ENCODE assay signal across 1 cellular context in the genomic region with DNA sequence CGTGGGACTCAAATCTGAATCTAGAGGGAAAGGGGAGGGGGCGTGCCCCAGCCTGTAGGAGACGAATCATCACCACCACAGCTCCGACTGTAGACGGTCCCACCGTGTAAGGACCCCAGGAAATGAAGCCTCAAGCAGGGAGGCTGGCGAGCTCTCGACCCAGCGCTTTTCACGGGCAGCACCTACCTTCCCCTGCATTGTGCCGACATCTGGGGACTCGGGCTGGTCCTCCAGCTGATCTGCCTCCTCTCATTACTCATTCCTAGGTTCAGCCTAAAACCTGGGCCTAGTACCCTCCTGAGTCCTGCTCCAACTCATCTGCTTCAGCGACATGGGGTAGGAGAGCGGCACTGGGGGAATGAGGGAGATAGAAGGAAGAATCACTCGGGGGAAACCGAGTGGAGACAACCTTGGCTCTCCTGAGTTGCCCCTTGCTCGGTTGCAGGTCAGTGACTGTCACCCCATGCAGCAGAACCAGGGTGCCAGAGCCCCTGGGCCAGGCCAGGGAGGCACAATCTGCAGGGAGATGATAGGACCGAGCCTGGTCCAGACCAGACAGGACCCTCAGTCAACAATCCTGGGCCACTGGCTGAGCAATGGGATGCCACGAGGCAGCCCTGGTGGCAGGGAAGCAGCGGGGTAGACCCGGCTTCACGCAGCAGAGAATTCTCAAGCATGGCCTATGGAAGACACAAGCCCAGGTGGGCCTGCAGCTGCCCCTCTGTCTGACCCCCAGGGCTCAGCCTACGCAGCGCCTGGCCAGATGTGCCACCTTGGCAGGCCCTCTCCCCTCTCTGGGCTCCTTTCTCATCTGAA.
TF ChIP-seq lines count a peak whose summit lies in the region.

No MANE protein-coding gene starts in this region.

TF ChIP-seq in GM23338, 12 proteins besides CTCF, POLR2A, EP300 and RAD21 (continued from another document):
- TF ChIP-seq, protein P1, sequence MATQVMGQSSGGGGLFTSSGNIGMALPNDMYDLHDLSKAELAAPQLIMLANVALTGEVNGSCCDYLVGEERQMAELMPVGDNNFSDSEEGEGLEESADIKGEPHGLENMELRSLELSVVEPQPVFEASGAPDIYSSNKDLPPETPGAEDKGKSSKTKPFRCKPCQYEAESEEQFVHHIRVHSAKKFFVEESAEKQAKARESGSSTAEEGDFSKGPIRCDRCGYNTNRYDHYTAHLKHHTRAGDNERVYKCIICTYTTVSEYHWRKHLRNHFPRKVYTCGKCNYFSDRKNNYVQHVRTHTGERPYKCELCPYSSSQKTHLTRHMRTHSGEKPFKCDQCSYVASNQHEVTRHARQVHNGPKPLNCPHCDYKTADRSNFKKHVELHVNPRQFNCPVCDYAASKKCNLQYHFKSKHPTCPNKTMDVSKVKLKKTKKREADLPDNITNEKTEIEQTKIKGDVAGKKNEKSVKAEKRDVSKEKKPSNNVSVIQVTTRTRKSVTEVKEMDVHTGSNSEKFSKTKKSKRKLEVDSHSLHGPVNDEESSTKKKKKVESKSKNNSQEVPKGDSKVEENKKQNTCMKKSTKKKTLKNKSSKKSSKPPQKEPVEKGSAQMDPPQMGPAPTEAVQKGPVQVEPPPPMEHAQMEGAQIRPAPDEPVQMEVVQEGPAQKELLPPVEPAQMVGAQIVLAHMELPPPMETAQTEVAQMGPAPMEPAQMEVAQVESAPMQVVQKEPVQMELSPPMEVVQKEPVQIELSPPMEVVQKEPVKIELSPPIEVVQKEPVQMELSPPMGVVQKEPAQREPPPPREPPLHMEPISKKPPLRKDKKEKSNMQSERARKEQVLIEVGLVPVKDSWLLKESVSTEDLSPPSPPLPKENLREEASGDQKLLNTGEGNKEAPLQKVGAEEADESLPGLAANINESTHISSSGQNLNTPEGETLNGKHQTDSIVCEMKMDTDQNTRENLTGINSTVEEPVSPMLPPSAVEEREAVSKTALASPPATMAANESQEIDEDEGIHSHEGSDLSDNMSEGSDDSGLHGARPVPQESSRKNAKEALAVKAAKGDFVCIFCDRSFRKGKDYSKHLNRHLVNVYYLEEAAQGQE (IDR thresholded peaks at IDR 0.05; ENCODE audit: unreplicated experiment) = no peak
